In the genomic region with DNA sequence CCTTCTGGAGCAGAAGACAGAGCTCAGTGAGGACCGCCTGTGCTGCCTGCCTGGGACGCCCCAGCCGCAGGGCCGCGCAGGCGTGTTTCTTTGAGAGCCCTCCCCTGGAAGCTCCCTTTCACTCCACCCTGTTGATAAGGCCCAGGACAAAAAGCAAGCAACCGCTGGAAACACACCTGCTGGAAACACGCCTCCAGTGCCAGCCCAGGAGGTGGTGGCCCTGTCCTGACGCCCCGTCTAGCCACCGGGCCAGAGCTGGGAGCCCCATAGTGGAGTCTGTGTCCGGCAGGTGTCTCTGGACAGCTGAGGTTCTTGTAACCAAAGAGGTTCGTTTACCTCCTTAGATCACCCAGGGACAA, we compare ENCODE assay signal across 1 cellular context.
TF ChIP-seq lines count a peak whose summit lies in the region.

No MANE protein-coding gene starts in this region.

TF ChIP-seq in K562, 482 proteins besides CTCF, POLR2A, EP300 and RAD21 (continued from another document):
- TF ChIP-seq, protein P1, sequence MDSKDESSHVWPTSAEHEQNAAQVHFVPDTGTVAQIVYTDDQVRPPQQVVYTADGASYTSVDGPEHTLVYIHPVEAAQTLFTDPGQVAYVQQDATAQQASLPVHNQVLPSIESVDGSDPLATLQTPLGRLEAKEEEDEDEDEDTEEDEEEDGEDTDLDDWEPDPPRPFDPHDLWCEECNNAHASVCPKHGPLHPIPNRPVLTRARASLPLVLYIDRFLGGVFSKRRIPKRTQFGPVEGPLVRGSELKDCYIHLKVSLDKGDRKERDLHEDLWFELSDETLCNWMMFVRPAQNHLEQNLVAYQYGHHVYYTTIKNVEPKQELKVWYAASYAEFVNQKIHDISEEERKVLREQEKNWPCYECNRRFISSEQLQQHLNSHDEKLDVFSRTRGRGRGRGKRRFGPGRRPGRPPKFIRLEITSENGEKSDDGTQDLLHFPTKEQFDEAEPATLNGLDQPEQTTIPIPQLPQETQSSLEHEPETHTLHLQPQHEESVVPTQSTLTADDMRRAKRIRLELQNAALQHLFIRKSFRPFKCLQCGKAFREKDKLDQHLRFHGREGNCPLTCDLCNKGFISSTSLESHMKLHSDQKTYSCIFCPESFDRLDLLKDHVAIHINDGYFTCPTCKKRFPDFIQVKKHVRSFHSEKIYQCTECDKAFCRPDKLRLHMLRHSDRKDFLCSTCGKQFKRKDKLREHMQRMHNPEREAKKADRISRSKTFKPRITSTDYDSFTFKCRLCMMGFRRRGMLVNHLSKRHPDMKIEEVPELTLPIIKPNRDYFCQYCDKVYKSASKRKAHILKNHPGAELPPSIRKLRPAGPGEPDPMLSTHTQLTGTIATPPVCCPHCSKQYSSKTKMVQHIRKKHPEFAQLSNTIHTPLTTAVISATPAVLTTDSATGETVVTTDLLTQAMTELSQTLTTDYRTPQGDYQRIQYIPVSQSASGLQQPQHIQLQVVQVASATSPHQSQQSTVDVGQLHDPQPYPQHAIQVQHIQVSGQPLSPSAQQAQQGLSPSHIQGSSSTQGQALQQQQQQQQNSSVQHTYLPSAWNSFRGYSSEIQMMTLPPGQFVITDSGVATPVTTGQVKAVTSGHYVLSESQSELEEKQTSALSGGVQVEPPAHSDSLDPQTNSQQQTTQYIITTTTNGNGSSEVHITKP (IDR thresholded peaks at IDR 0.05; ENCODE audit: partially characterized antibody), result no peak
- no peak for TF ChIP-seq ZNF764 (CRISPR knock-in tag; IDR thresholded peaks at IDR 0.05; ENCODE audit: low read depth)
